Comparison of ENCODE assay signal across 2 cellular contexts in the genomic region with DNA sequence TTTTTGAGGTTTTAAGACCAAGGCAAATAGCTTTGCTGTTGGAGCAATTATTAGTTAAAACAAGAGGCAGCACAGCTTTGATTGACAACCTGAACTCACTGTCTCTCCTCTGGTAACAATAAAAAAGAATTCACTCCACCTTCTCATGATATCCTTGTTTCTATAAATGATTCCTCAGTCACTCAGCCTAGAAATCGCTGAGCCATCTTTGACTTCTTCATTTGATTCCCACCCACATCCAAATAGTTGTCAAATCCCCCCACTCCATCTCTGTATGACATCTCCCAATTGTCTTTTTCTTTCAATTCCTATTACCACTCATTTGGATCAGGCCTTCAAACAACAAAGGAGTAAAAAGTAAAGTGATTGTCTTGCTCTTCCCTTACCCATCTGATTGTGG.
TF ChIP-seq lines count a peak whose summit lies in the region.

No MANE protein-coding gene starts in this region.

TF ChIP-seq in GM12878, 131 proteins besides CTCF, POLR2A, EP300 and RAD21 (continued from another document):
- TF ChIP-seq, protein P1, sequence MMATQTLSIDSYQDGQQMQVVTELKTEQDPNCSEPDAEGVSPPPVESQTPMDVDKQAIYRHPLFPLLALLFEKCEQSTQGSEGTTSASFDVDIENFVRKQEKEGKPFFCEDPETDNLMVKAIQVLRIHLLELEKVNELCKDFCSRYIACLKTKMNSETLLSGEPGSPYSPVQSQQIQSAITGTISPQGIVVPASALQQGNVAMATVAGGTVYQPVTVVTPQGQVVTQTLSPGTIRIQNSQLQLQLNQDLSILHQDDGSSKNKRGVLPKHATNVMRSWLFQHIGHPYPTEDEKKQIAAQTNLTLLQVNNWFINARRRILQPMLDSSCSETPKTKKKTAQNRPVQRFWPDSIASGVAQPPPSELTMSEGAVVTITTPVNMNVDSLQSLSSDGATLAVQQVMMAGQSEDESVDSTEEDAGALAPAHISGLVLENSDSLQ (IDR thresholded peaks at IDR 0.05) = 0 out of 2 replicates have a peak, but pooled peaks have one; percentile 29

TF ChIP-seq in neural cell, 6 proteins besides CTCF, POLR2A, EP300 and RAD21 (continued from another document):
- TF ChIP-seq, protein P2, sequence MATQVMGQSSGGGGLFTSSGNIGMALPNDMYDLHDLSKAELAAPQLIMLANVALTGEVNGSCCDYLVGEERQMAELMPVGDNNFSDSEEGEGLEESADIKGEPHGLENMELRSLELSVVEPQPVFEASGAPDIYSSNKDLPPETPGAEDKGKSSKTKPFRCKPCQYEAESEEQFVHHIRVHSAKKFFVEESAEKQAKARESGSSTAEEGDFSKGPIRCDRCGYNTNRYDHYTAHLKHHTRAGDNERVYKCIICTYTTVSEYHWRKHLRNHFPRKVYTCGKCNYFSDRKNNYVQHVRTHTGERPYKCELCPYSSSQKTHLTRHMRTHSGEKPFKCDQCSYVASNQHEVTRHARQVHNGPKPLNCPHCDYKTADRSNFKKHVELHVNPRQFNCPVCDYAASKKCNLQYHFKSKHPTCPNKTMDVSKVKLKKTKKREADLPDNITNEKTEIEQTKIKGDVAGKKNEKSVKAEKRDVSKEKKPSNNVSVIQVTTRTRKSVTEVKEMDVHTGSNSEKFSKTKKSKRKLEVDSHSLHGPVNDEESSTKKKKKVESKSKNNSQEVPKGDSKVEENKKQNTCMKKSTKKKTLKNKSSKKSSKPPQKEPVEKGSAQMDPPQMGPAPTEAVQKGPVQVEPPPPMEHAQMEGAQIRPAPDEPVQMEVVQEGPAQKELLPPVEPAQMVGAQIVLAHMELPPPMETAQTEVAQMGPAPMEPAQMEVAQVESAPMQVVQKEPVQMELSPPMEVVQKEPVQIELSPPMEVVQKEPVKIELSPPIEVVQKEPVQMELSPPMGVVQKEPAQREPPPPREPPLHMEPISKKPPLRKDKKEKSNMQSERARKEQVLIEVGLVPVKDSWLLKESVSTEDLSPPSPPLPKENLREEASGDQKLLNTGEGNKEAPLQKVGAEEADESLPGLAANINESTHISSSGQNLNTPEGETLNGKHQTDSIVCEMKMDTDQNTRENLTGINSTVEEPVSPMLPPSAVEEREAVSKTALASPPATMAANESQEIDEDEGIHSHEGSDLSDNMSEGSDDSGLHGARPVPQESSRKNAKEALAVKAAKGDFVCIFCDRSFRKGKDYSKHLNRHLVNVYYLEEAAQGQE (IDR thresholded peaks at IDR 0.05; ENCODE audit: borderline replicate concordance) = no peak
- TF ChIP-seq POLR2AphosphoS5 (IDR thresholded peaks at IDR 0.05) = no peak
- TF ChIP-seq EZH2 (IDR thresholded peaks at IDR 0.05; ENCODE audit: borderline replicate concordance, insufficient read depth, low read length, poor library complexity, severe bottlenecking) = no peak
- no peak for TF ChIP-seq SMC3 (conservative IDR thresholded peaks at IDR 0.05; ENCODE audit: poor library complexity)
- TF ChIP-seq TAF1 (IDR thresholded peaks at IDR 0.05; ENCODE audit: low read depth) = no peak
